ENCODE assay signal across 1 cellular context in the genomic region with DNA sequence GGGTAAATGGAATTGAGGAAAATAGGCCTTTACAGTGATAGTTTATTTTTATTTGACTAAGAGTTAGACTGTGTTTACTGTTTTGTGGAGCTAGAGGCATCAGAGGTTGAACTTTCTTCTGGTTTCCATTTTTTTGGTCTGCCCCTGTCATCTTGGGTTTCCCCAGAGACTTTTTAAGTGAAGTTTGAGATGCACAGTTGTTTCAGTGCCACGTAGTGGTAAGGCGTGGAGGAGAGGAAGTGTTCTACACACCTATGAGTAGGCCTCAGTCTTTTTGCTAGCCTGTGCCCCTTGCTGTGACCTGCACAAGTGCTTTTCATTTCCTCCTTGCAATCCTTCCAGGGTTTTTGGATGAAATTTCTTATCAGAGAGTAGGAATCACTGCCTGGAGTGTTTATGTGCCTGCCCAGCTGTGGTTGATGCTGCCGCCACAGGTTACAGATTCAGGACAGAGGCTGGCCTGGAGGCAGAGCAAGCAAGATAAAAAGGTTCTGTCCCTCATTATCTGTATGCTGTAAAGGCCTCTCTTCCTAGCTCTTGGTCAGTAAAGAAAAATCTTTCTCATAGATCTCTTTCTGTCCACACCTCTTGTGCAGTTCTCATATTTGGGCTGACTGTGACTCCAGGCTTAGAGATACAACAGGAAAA.
TF ChIP-seq lines count a peak whose summit lies in the region.

No MANE protein-coding gene starts in this region.

TF ChIP-seq in SK-N-SH treated with all-trans-retinoic acid at 6 μM for 48 hours, 23 proteins besides CTCF, POLR2A, EP300 and RAD21 (continued from another document):
- TF ChIP-seq, protein P1, sequence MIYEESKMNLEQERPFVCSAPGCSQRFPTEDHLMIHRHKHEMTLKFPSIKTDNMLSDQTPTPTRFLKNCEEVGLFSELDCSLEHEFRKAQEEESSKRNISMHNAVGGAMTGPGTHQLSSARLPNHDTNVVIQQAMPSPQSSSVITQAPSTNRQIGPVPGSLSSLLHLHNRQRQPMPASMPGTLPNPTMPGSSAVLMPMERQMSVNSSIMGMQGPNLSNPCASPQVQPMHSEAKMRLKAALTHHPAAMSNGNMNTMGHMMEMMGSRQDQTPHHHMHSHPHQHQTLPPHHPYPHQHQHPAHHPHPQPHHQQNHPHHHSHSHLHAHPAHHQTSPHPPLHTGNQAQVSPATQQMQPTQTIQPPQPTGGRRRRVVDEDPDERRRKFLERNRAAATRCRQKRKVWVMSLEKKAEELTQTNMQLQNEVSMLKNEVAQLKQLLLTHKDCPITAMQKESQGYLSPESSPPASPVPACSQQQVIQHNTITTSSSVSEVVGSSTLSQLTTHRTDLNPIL (CRISPR knock-in tag; IDR thresholded peaks at IDR 0.05; ENCODE audit: low read depth): no peak
- TF ChIP-seq ZFP3 (CRISPR knock-in tag; IDR thresholded peaks at IDR 0.05): no peak
- no peak for TF ChIP-seq OSR1 (CRISPR knock-in tag; IDR thresholded peaks at IDR 0.05)
- TF ChIP-seq, protein P2, sequence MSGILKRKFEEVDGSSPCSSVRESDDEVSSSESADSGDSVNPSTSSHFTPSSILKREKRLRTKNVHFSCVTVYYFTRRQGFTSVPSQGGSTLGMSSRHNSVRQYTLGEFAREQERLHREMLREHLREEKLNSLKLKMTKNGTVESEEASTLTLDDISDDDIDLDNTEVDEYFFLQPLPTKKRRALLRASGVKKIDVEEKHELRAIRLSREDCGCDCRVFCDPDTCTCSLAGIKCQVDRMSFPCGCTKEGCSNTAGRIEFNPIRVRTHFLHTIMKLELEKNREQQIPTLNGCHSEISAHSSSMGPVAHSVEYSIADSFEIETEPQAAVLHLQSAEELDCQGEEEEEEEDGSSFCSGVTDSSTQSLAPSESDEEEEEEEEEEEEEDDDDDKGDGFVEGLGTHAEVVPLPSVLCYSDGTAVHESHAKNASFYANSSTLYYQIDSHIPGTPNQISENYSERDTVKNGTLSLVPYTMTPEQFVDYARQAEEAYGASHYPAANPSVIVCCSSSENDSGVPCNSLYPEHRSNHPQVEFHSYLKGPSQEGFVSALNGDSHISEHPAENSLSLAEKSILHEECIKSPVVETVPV (CRISPR knock-in tag; IDR thresholded peaks at IDR 0.05): no peak
- no peak for TF ChIP-seq ZFP30 (CRISPR knock-in tag; IDR thresholded peaks at IDR 0.05)
- no peak for TF ChIP-seq ZC3H10 (CRISPR knock-in tag; IDR thresholded peaks at IDR 0.05)
- no peak for TF ChIP-seq ARNTL (CRISPR knock-in tag; IDR thresholded peaks at IDR 0.05; ENCODE audit: borderline replicate concordance, low read depth)
- no peak for TF ChIP-seq ZNF565 (CRISPR knock-in tag; conservative IDR thresholded peaks at IDR 0.05; ENCODE audit: low read depth)
- no peak for TF ChIP-seq ZNF8 (CRISPR knock-in tag; IDR thresholded peaks at IDR 0.05)
TF ChIP-seq in SK-N-SH treated with all-trans-retinoic acid at 6 μM for 48 hours: peak in this region for 0.
